Comparison of ENCODE assay signal across 1 cellular context in genomic region chr1:40806724-40807675, GRCh38.
TF ChIP-seq lines count a peak whose summit lies in the region.

No MANE protein-coding gene starts in this region.

TF ChIP-seq in K562, 482 proteins besides CTCF, POLR2A, EP300 and RAD21 (continued from another document and continues in another):
- TF ChIP-seq, protein P1, sequence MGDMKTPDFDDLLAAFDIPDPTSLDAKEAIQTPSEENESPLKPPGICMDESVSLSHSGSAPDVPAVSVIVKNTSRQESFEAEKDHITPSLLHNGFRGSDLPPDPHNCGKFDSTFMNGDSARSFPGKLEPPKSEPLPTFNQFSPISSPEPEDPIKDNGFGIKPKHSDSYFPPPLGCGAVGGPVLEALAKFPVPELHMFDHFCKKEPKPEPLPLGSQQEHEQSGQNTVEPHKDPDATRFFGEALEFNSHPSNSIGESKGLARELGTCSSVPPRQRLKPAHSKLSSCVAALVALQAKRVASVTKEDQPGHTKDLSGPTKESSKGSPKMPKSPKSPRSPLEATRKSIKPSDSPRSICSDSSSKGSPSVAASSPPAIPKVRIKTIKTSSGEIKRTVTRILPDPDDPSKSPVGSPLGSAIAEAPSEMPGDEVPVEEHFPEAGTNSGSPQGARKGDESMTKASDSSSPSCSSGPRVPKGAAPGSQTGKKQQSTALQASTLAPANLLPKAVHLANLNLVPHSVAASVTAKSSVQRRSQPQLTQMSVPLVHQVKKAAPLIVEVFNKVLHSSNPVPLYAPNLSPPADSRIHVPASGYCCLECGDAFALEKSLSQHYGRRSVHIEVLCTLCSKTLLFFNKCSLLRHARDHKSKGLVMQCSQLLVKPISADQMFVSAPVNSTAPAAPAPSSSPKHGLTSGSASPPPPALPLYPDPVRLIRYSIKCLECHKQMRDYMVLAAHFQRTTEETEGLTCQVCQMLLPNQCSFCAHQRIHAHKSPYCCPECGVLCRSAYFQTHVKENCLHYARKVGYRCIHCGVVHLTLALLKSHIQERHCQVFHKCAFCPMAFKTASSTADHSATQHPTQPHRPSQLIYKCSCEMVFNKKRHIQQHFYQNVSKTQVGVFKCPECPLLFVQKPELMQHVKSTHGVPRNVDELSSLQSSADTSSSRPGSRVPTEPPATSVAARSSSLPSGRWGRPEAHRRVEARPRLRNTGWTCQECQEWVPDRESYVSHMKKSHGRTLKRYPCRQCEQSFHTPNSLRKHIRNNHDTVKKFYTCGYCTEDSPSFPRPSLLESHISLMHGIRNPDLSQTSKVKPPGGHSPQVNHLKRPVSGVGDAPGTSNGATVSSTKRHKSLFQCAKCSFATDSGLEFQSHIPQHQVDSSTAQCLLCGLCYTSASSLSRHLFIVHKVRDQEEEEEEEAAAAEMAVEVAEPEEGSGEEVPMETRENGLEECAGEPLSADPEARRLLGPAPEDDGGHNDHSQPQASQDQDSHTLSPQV (IDR thresholded peaks at IDR 0.05): no peak
- TF ChIP-seq HDAC6 (IDR thresholded peaks at IDR 0.05; ENCODE audit: low read depth, low read length) (no peak), NEUROD1 (IDR thresholded peaks at IDR 0.05; ENCODE audit: borderline replicate concordance, low read depth, low read length, partially characterized antibody) (no peak), ZNF143 (CRISPR knock-in tag; IDR thresholded peaks at IDR 0.05) (no peak), THRAP3 (IDR thresholded peaks at IDR 0.05; ENCODE audit: borderline replicate concordance) (no peak), SRSF3 (IDR thresholded peaks at IDR 0.05; ENCODE audit: insufficient read depth, low read length) (no peak), ZNF445 (CRISPR knock-in tag; IDR thresholded peaks at IDR 0.05; ENCODE audit: low read depth) (no peak), CC2D1A (IDR thresholded peaks at IDR 0.05) (no peak), CCAR2 (IDR thresholded peaks at IDR 0.05; ENCODE audit: low read depth, low read length) (no peak), ZNF79 (CRISPR knock-in tag; IDR thresholded peaks at IDR 0.05; ENCODE audit: low read depth) (no peak), TOE1 (IDR thresholded peaks at IDR 0.05; ENCODE audit: borderline replicate concordance) (0 out of 2 replicates have a peak, but pooled peaks have one; percentile 66), TOE1 (CRISPR knock-in tag; IDR thresholded peaks at IDR 0.05; ENCODE audit: borderline replicate concordance, low read depth) (no peak), EP400 (IDR thresholded peaks at IDR 0.05) (no peak), CHD1 (IDR thresholded peaks at IDR 0.05; ENCODE audit: low read length) (no peak), SNRNP70 (optimal IDR thresholded peaks at IDR 0.05; ENCODE audit: low read depth, low read length) (no peak), SRF (CRISPR knock-in tag; IDR thresholded peaks at IDR 0.05) (peak in 1 of 2 experiments; percentile 70; a peak in 1 of 4 replicates), CBFA2T2 (conservative IDR thresholded peaks at IDR 0.05) (peak; percentile 28), SMARCE1 (IDR thresholded peaks at IDR 0.05) (no peak), SMARCB1 (IDR thresholded peaks at IDR 0.05; ENCODE audit: insufficient read length, low read depth) (no peak), XRCC4 (IDR thresholded peaks at IDR 0.05; ENCODE audit: extremely low read depth, insufficient read depth, insufficient read length) (no peak), POLR3A (IDR thresholded peaks at IDR 0.05; ENCODE audit: borderline replicate concordance, extremely low read depth, insufficient read depth, insufficient read length) (no peak), NR4A1 (CRISPR knock-in tag; IDR thresholded peaks at IDR 0.05) (no peak), NR4A1 (tag; IDR thresholded peaks at IDR 0.05) (no peak), ZNF395 (CRISPR knock-in tag; IDR thresholded peaks at IDR 0.05) (no peak), ZFP1 (CRISPR knock-in tag; IDR thresholded peaks at IDR 0.05) (no peak), CAMTA2 (CRISPR knock-in tag; conservative IDR thresholded peaks at IDR 0.05) (no peak), CREB3L1 (IDR thresholded peaks at IDR 0.05; ENCODE audit: borderline replicate concordance, low read depth) (peak; percentile 88; the same call in 1 of the 2 replicates), CTBP1 (IDR thresholded peaks at IDR 0.05; ENCODE audit: borderline replicate concordance) (no peak), FOS (IDR thresholded peaks at IDR 0.05; ENCODE audit: extremely low read depth, insufficient read length) (no peak), RAD51 (IDR thresholded peaks at IDR 0.05; ENCODE audit: borderline replicate concordance, low read depth) (peak; percentile 85), MAX (CRISPR knock-in tag; IDR thresholded peaks at IDR 0.05) (peak; percentile 23; the same call in 1 of the 2 replicates), RBBP5 (IDR thresholded peaks at IDR 0.05; ENCODE audit: borderline replicate concordance, insufficient read depth, low read length, poor library complexity, severe bottlenecking) (no peak)
- TF ChIP-seq, protein P2, sequence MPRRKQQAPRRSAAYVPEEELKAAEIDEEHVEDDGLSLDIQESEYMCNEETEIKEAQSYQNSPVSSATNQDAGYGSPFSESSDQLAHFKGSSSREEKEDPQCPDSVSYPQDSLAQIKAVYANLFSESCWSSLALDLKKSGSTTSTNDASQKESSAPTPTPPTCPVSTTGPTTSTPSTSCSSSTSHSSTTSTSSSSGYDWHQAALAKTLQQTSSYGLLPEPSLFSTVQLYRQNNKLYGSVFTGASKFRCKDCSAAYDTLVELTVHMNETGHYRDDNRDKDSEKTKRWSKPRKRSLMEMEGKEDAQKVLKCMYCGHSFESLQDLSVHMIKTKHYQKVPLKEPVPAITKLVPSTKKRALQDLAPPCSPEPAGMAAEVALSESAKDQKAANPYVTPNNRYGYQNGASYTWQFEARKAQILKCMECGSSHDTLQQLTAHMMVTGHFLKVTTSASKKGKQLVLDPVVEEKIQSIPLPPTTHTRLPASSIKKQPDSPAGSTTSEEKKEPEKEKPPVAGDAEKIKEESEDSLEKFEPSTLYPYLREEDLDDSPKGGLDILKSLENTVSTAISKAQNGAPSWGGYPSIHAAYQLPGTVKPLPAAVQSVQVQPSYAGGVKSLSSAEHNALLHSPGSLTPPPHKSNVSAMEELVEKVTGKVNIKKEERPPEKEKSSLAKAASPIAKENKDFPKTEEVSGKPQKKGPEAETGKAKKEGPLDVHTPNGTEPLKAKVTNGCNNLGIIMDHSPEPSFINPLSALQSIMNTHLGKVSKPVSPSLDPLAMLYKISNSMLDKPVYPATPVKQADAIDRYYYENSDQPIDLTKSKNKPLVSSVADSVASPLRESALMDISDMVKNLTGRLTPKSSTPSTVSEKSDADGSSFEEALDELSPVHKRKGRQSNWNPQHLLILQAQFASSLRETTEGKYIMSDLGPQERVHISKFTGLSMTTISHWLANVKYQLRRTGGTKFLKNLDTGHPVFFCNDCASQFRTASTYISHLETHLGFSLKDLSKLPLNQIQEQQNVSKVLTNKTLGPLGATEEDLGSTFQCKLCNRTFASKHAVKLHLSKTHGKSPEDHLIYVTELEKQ (CRISPR knock-in tag; IDR thresholded peaks at IDR 0.05): no peak
- TF ChIP-seq, protein P3, sequence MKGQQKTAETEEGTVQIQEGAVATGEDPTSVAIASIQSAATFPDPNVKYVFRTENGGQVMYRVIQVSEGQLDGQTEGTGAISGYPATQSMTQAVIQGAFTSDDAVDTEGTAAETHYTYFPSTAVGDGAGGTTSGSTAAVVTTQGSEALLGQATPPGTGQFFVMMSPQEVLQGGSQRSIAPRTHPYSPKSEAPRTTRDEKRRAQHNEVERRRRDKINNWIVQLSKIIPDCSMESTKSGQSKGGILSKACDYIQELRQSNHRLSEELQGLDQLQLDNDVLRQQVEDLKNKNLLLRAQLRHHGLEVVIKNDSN (CRISPR knock-in tag; IDR thresholded peaks at IDR 0.05): peak; percentile 84
- TF ChIP-seq, protein P4, sequence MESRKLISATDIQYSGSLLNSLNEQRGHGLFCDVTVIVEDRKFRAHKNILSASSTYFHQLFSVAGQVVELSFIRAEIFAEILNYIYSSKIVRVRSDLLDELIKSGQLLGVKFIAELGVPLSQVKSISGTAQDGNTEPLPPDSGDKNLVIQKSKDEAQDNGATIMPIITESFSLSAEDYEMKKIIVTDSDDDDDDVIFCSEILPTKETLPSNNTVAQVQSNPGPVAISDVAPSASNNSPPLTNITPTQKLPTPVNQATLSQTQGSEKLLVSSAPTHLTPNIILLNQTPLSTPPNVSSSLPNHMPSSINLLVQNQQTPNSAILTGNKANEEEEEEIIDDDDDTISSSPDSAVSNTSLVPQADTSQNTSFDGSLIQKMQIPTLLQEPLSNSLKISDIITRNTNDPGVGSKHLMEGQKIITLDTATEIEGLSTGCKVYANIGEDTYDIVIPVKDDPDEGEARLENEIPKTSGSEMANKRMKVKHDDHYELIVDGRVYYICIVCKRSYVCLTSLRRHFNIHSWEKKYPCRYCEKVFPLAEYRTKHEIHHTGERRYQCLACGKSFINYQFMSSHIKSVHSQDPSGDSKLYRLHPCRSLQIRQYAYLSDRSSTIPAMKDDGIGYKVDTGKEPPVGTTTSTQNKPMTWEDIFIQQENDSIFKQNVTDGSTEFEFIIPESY (CRISPR knock-in tag; IDR thresholded peaks at IDR 0.05): peak; percentile 82
- TF ChIP-seq, protein P5, sequence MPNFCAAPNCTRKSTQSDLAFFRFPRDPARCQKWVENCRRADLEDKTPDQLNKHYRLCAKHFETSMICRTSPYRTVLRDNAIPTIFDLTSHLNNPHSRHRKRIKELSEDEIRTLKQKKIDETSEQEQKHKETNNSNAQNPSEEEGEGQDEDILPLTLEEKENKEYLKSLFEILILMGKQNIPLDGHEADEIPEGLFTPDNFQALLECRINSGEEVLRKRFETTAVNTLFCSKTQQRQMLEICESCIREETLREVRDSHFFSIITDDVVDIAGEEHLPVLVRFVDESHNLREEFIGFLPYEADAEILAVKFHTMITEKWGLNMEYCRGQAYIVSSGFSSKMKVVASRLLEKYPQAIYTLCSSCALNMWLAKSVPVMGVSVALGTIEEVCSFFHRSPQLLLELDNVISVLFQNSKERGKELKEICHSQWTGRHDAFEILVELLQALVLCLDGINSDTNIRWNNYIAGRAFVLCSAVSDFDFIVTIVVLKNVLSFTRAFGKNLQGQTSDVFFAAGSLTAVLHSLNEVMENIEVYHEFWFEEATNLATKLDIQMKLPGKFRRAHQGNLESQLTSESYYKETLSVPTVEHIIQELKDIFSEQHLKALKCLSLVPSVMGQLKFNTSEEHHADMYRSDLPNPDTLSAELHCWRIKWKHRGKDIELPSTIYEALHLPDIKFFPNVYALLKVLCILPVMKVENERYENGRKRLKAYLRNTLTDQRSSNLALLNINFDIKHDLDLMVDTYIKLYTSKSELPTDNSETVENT (CRISPR knock-in tag; IDR thresholded peaks at IDR 0.05): no peak
- TF ChIP-seq, protein P6, sequence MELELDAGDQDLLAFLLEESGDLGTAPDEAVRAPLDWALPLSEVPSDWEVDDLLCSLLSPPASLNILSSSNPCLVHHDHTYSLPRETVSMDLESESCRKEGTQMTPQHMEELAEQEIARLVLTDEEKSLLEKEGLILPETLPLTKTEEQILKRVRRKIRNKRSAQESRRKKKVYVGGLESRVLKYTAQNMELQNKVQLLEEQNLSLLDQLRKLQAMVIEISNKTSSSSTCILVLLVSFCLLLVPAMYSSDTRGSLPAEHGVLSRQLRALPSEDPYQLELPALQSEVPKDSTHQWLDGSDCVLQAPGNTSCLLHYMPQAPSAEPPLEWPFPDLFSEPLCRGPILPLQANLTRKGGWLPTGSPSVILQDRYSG (tag; conservative IDR thresholded peaks at IDR 0.05; ENCODE audit: low read depth): no peak
- TF ChIP-seq, protein P7, sequence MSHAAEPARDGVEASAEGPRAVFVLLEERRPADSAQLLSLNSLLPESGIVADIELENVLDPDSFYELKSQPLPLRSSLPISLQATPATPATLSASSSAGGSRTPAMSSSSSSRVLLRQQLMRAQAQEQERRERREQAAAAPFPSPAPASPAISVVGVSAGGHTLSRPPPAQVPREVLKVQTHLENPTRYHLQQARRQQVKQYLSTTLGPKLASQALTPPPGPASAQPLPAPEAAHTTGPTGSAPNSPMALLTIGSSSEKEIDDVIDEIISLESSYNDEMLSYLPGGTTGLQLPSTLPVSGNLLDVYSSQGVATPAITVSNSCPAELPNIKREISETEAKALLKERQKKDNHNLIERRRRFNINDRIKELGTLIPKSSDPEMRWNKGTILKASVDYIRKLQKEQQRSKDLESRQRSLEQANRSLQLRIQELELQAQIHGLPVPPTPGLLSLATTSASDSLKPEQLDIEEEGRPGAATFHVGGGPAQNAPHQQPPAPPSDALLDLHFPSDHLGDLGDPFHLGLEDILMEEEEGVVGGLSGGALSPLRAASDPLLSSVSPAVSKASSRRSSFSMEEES (CRISPR knock-in tag; IDR thresholded peaks at IDR 0.05): peak; percentile 83
